ENCODE assay signal across 1 cellular context in the genomic region with DNA sequence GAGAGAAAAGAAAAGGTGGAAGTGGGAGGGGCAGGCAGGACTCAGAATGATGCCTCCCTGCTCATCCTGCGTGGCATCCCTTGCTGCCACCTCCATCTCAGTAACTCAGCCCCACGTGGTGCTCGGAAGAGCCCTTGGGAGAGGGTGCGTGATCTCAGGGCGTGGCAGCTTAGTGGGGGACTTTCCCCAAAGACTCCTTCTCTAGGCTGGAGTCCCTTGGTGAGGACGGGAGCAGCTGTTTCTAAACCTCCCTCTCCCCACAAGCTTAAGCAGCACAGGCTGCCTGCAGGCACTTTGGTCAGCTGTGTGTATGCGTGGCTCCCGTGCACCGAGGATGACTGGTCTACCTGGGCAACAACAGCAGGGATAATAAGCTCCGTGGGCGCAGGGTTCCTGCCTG.
TF ChIP-seq lines count a peak whose summit lies in the region.

No MANE protein-coding gene starts in this region.

TF ChIP-seq in GM12878, 131 proteins besides CTCF, POLR2A, EP300 and RAD21:
- no peak for TF ChIP-seq BHLHE40 (IDR thresholded peaks at IDR 0.05; ENCODE audit: borderline replicate concordance in 1 of 2, low read depth in 2 of 2, low read length in 1 of 2)
- no peak for TF ChIP-seq FOS (IDR thresholded peaks at IDR 0.05; ENCODE audit: borderline replicate concordance, extremely low read depth, insufficient read length)
- TF ChIP-seq POLR2AphosphoS2 (IDR thresholded peaks at IDR 0.05; ENCODE audit: low read depth, low read length), result no peak
- TF ChIP-seq REST (IDR thresholded peaks at IDR 0.05; ENCODE audit: low read depth, low read length), result no peak
- TF ChIP-seq RB1 (IDR thresholded peaks at IDR 0.05; ENCODE audit: borderline replicate concordance), result no peak
- TF ChIP-seq HDGF (IDR thresholded peaks at IDR 0.05), result no peak
- TF ChIP-seq NFYA (IDR thresholded peaks at IDR 0.05; ENCODE audit: borderline replicate concordance, low read depth, low read length), result no peak
